9 cellular contexts compared by ENCODE assay signal in the genomic region with DNA sequence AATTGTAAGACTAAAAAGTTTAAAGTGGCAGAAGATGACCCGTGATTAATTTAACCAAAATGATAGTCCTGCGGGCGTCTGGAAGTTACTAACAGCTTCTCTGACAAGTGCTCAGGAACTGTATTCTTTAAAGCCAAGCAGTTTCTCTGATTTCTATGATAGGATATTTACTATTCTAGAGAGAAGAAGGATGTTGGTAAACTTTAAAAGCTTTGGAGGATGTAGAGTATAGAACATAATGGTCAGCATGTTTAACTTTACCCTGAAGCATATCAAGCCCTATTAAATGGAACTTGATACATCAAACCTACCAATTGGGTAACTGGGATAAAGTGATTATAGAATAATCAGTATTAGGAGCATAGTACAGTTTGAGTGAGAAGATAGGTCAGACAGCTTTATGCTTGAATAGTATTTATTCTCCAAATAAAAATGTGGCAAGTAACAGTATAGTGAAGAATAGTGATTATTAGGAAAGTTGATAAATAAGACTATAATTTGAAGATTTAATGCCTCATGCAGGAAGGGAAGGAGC. TPM values are rescaled to one million over a fixed set of nuclear protein-coding genes. Genes with fewer than 3 reads are reported as not detected.
DNase-seq lines count a peak whose midpoint lies in the region; ATAC-seq and TF ChIP-seq lines count a peak whose summit lies in the region.
"Had no signal": no experiment of that assay in that cellular context is flagged by ENCODE, and none has a peak within 500 bp of the region (broad histone marks: within the 10 kb centered on the region; RNA-seq: fewer than 3 reads in every experiment).

No MANE protein-coding gene starts in this region.

- no peaks in the 10 kb centered on the region for H3K27me3 ChIP-seq in stomach smooth muscle (ENCODE audit: control insufficient read depth in 1 of 2, insufficient read depth in 2 of 2, low read length in 2 of 2)

- H3K4me1 ChIP-seq in stomach smooth muscle (ENCODE audit: control insufficient read depth, insufficient read depth, low read length) = peaks cover 14% of the 10 kb centered on the region

- no peaks in the 10 kb centered on the region for H3K27me3 Mint-ChIP-seq in T-helper 2 cell treated with Interferon-gamma antibody and Interleukin-4, amounts not matched to agents 5 μg/mL and 100 μg/mL, for 36 hours (ENCODE audit: low read depth)
- H3K27me3 Mint-ChIP-seq in activated B cell treated with CpG ODN at 0.5 μM for 24 hours (no peaks in the 10 kb centered on the region), immature natural killer cell (ENCODE audit: low read depth in 3 of 3) (peaks cover 16 to 25% (median 25%) of the 10 kb centered on the region in 3 donors)

- CTCF ChIA-PET in activated B cell treated with CpG ODN at 0.5 μM for 24 hours (lab: Charles Lee) = interaction anchor here (1.0 to 2.2 kb wide), 5 partner anchors 22 to 145 kb away, joined by 3 to 13 read pairs (median 4); no protein-coding TSS in a partner anchor

- H3K36me3 ChIP-seq in stomach smooth muscle (ENCODE audit: control insufficient read depth in 2 of 2, insufficient read depth in 2 of 2, low read length in 2 of 2) = no peaks in the 10 kb centered on the region

- no peaks in the 10 kb centered on the region for H3K9me3 Mint-ChIP-seq in T-helper 2 cell treated with Interferon-gamma antibody and Interleukin-4, amounts not matched to agents 5 μg/mL and 100 μg/mL, for 36 hours
- H3K9me3 Mint-ChIP-seq in activated B cell treated with CpG ODN at 0.5 μM for 24 hours = no peaks in the 10 kb centered on the region
- H3K9me3 Mint-ChIP-seq in immature natural killer cell = no peaks in the 10 kb centered on the region

- peak overlapping the region; percentile 53 for H3K27ac ChIP-seq in stomach smooth muscle (ENCODE audit: low read length)

- ATAC-seq in activated B cell treated with CpG ODN at 0.5 μM for 24 hours (ENCODE audit: low read depth) = no peak
- ATAC-seq in activated CD4-positive, CD25-positive, alpha-beta regulatory T cell treated with anti-CD3 and anti-CD28 coated beads, Interleukin-2, amount 50 U/mL, for 24 hours = no peak
- no peak for ATAC-seq in GM19035 (IDR thresholded peaks at IDR 0.05; ENCODE audit: unreplicated experiment)

- POLR2A ChIA-PET in activated B cell treated with CpG ODN at 0.5 μM for 24 hours (lab: Charles Lee) = interaction anchor here (0.7 to 4.0 kb wide), 12 partner anchors 8 to 543 kb away, joined by 3 to 158 read pairs (median 10); partner anchors contain the start of gene TBC1D19

- TF ChIP-seq CTCF in activated B cell treated with CpG ODN at 0.5 μM for 24 hours (IDR thresholded peaks at IDR 0.05) = no peak

- DNase-seq in T-helper 2 cell treated with Interferon-gamma antibody and Interleukin-4, amounts not matched to agents 5 μg/mL and 100 μg/mL, for 36 hours (ENCODE audit: low spot score) = no peak
- DNase-seq in T-helper 2 cell = no peak
- no peak for DNase-seq in activated B cell treated with CpG ODN at 0.5 μM for 24 hours
- DNase-seq in immature natural killer cell = no peak
- DNase-seq in SK-N-DZ (ENCODE audit: low spot score) = no peak
- DNase-seq: activated effector memory CD4-positive, alpha-beta T cell treated with Interleukin-2 at 50 U/mL for 16 hours had no signal

- no peaks in the 10 kb centered on the region for H3K9me3 ChIP-seq in stomach smooth muscle (ENCODE audit: control insufficient read depth in 2 of 2, low read length in 2 of 2)

- peak overlapping the region in 1 of 2 donors; percentile 88 for H3K4me3 ChIP-seq in stomach smooth muscle (ENCODE audit: low read length in 2 of 2)

- peak overlapping the region; percentile 99 for H3K4me3 Mint-ChIP-seq in T-helper 2 cell treated with Interferon-gamma antibody and Interleukin-4, amounts not matched to agents 5 μg/mL and 100 μg/mL, for 36 hours
- peak overlapping the region; percentile 100 for H3K4me3 Mint-ChIP-seq in activated B cell treated with CpG ODN at 0.5 μM for 24 hours
- H3K4me3 Mint-ChIP-seq in immature natural killer cell = peak overlapping the region; percentile 89 to 97 (median 93)

- peak overlapping the region; percentile 98 for H3K27ac Mint-ChIP-seq in T-helper 2 cell treated with Interferon-gamma antibody and Interleukin-4, amounts not matched to agents 5 μg/mL and 100 μg/mL, for 36 hours
- H3K27ac Mint-ChIP-seq in activated B cell treated with CpG ODN at 0.5 μM for 24 hours (peak overlapping the region; percentile 100), immature natural killer cell (peak overlapping the region; percentile 93 to 99 (median 96))

- intact Hi-C loops in activated B cell treated with CpG ODN at 0.5 μM for 24 hours (cut with micrococcal nuclease) = loop anchor here (5.0 to 10.0 kb wide), 5 partner anchors 35 to 1628 kb away; partner anchors contain the start of gene PI4K2B

- H3K36me3 Mint-ChIP-seq in T-helper 2 cell treated with Interferon-gamma antibody and Interleukin-4, amounts not matched to agents 5 μg/mL and 100 μg/mL, for 36 hours (ENCODE audit: low read depth) = peaks cover 7% of the 10 kb centered on the region
- H3K36me3 Mint-ChIP-seq in activated B cell treated with CpG ODN at 0.5 μM for 24 hours (ENCODE audit: low read depth) (peaks cover 11% of the 10 kb centered on the region), immature natural killer cell (no peaks in the 10 kb centered on the region)

- peak overlapping the region in 1 of 2 donors; percentile 23 for H3K9ac ChIP-seq in stomach smooth muscle (ENCODE audit: low read length in 2 of 2)

- H3K4me1 Mint-ChIP-seq in T-helper 2 cell treated with Interferon-gamma antibody and Interleukin-4, amounts not matched to agents 5 μg/mL and 100 μg/mL, for 36 hours (ENCODE audit: low read depth) = peaks cover 52% of the 10 kb centered on the region
- H3K4me1 Mint-ChIP-seq in activated B cell treated with CpG ODN at 0.5 μM for 24 hours (peaks cover 73% of the 10 kb centered on the region), immature natural killer cell (peaks cover 75 to 89% of the 10 kb centered on the region in 2 donors)

RNA-seq across cellular contexts. Expression of gene STIM2, which starts 1.8 kb away (rescaled TPM):
- 48.7 and 59.8 TPM in 2 replicates for total RNA-seq in activated B cell treated with CpG ODN at 0.5 μM for 24 hours
- 10 to 100 TPM; 19.1 to 38.1 (median 24.6) TPM for polyA plus RNA-seq in immature natural killer cell
- polyA plus RNA-seq in SK-N-DZ (2014; cell fraction: cytosol; rRNA removed) = 9.9 and 10.7 TPM in 2 replicates
- 23.8 and 27.4 TPM in 2 replicates for polyA plus RNA-seq in SK-N-DZ (2014; cell fraction: nucleus; rRNA removed)
